Comparison of ENCODE assay signal across 2 cellular contexts in the genomic region with DNA sequence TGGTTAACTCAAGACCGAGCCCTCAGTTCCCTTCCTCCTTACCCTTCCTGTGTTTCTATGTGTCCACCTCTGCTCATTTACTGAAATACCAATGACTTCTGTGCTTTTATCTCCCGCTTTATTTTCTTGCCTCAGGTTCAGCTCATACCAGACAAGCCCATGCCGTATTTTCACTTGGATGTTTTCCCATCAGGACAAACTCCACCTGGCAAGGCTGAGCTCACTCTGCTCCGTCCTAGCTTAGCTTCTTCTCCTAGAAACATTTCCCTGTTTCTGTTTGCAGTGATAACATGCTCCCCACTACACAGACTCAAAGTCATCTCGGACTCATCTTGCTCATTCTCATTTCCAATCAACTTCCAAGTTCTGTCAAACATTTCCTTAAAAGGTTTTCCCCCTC.
TF ChIP-seq lines count a peak whose summit lies in the region.

No MANE protein-coding gene starts in this region.

TF ChIP-seq in GM23338, 12 proteins besides CTCF, POLR2A, EP300 and RAD21:
- no peak for TF ChIP-seq EZH2phosphoT487 (IDR thresholded peaks at IDR 0.05; ENCODE audit: unreplicated experiment)

TF ChIP-seq in H1, 55 proteins besides CTCF, POLR2A, EP300 and RAD21:
- no peak for TF ChIP-seq E2F6 (IDR thresholded peaks at IDR 0.05)
- no peak for TF ChIP-seq JUND (IDR thresholded peaks at IDR 0.05; ENCODE audit: low read length)
- TF ChIP-seq CBX5 (IDR thresholded peaks at IDR 0.05; ENCODE audit: low read depth, low read length) = no peak
- TF ChIP-seq USF2 (IDR thresholded peaks at IDR 0.05; ENCODE audit: low read length) = no peak
- TF ChIP-seq POLR2AphosphoS5 (IDR thresholded peaks at IDR 0.05; ENCODE audit: low read depth, low read length) = no peak
- TF ChIP-seq TBP (IDR thresholded peaks at IDR 0.05; ENCODE audit: low read depth, low read length) = no peak
- TF ChIP-seq TEAD4 (IDR thresholded peaks at IDR 0.05; ENCODE audit: low read depth, low read length) = no peak
- TF ChIP-seq CEBPB (IDR thresholded peaks at IDR 0.05; ENCODE audit: low read depth, low read length) = no peak
- no peak for TF ChIP-seq SUZ12 (IDR thresholded peaks at IDR 0.05; ENCODE audit: low read length)
- TF ChIP-seq, protein P1, sequence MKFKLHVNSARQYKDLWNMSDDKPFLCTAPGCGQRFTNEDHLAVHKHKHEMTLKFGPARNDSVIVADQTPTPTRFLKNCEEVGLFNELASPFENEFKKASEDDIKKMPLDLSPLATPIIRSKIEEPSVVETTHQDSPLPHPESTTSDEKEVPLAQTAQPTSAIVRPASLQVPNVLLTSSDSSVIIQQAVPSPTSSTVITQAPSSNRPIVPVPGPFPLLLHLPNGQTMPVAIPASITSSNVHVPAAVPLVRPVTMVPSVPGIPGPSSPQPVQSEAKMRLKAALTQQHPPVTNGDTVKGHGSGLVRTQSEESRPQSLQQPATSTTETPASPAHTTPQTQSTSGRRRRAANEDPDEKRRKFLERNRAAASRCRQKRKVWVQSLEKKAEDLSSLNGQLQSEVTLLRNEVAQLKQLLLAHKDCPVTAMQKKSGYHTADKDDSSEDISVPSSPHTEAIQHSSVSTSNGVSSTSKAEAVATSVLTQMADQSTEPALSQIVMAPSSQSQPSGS (IDR thresholded peaks at IDR 0.05; ENCODE audit: low read length) = no peak
- TF ChIP-seq ZNF274 (IDR thresholded peaks at IDR 0.05; ENCODE audit: borderline replicate concordance, extremely low read depth, low read length) = no peak
- TF ChIP-seq TCF12 (IDR thresholded peaks at IDR 0.05; ENCODE audit: low read depth, low read length) = no peak
- no peak for TF ChIP-seq GABPA (IDR thresholded peaks at IDR 0.05; ENCODE audit: borderline replicate concordance, insufficient read depth, low read length)
- no peak for TF ChIP-seq CHD2 (IDR thresholded peaks at IDR 0.05; ENCODE audit: low read length)
- TF ChIP-seq, protein P2, sequence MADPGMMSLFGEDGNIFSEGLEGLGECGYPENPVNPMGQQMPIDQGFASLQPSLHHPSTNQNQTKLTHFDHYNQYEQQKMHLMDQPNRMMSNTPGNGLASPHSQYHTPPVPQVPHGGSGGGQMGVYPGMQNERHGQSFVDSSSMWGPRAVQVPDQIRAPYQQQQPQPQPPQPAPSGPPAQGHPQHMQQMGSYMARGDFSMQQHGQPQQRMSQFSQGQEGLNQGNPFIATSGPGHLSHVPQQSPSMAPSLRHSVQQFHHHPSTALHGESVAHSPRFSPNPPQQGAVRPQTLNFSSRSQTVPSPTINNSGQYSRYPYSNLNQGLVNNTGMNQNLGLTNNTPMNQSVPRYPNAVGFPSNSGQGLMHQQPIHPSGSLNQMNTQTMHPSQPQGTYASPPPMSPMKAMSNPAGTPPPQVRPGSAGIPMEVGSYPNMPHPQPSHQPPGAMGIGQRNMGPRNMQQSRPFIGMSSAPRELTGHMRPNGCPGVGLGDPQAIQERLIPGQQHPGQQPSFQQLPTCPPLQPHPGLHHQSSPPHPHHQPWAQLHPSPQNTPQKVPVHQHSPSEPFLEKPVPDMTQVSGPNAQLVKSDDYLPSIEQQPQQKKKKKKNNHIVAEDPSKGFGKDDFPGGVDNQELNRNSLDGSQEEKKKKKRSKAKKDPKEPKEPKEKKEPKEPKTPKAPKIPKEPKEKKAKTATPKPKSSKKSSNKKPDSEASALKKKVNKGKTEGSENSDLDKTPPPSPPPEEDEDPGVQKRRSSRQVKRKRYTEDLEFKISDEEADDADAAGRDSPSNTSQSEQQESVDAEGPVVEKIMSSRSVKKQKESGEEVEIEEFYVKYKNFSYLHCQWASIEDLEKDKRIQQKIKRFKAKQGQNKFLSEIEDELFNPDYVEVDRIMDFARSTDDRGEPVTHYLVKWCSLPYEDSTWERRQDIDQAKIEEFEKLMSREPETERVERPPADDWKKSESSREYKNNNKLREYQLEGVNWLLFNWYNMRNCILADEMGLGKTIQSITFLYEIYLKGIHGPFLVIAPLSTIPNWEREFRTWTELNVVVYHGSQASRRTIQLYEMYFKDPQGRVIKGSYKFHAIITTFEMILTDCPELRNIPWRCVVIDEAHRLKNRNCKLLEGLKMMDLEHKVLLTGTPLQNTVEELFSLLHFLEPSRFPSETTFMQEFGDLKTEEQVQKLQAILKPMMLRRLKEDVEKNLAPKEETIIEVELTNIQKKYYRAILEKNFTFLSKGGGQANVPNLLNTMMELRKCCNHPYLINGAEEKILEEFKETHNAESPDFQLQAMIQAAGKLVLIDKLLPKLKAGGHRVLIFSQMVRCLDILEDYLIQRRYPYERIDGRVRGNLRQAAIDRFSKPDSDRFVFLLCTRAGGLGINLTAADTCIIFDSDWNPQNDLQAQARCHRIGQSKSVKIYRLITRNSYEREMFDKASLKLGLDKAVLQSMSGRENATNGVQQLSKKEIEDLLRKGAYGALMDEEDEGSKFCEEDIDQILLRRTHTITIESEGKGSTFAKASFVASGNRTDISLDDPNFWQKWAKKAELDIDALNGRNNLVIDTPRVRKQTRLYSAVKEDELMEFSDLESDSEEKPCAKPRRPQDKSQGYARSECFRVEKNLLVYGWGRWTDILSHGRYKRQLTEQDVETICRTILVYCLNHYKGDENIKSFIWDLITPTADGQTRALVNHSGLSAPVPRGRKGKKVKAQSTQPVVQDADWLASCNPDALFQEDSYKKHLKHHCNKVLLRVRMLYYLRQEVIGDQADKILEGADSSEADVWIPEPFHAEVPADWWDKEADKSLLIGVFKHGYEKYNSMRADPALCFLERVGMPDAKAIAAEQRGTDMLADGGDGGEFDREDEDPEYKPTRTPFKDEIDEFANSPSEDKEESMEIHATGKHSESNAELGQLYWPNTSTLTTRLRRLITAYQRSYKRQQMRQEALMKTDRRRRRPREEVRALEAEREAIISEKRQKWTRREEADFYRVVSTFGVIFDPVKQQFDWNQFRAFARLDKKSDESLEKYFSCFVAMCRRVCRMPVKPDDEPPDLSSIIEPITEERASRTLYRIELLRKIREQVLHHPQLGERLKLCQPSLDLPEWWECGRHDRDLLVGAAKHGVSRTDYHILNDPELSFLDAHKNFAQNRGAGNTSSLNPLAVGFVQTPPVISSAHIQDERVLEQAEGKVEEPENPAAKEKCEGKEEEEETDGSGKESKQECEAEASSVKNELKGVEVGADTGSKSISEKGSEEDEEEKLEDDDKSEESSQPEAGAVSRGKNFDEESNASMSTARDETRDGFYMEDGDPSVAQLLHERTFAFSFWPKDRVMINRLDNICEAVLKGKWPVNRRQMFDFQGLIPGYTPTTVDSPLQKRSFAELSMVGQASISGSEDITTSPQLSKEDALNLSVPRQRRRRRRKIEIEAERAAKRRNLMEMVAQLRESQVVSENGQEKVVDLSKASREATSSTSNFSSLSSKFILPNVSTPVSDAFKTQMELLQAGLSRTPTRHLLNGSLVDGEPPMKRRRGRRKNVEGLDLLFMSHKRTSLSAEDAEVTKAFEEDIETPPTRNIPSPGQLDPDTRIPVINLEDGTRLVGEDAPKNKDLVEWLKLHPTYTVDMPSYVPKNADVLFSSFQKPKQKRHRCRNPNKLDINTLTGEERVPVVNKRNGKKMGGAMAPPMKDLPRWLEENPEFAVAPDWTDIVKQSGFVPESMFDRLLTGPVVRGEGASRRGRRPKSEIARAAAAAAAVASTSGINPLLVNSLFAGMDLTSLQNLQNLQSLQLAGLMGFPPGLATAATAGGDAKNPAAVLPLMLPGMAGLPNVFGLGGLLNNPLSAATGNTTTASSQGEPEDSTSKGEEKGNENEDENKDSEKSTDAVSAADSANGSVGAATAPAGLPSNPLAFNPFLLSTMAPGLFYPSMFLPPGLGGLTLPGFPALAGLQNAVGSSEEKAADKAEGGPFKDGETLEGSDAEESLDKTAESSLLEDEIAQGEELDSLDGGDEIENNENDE (IDR thresholded peaks at IDR 0.05; ENCODE audit: insufficient replicate concordance, low read length) = no peak
- TF ChIP-seq SP1 (IDR thresholded peaks at IDR 0.05; ENCODE audit: low read depth, low read length) = no peak
- TF ChIP-seq KDM4A (IDR thresholded peaks at IDR 0.05; ENCODE audit: low read depth, low read length, severe bottlenecking) = no peak
- no peak for TF ChIP-seq HDAC6 (IDR thresholded peaks at IDR 0.05; ENCODE audit: low read depth, low read length)
- TF ChIP-seq NRF1 (IDR thresholded peaks at IDR 0.05; ENCODE audit: low read depth, low read length) = no peak
